17 cellular contexts compared by ENCODE assay signal in the genomic region with DNA sequence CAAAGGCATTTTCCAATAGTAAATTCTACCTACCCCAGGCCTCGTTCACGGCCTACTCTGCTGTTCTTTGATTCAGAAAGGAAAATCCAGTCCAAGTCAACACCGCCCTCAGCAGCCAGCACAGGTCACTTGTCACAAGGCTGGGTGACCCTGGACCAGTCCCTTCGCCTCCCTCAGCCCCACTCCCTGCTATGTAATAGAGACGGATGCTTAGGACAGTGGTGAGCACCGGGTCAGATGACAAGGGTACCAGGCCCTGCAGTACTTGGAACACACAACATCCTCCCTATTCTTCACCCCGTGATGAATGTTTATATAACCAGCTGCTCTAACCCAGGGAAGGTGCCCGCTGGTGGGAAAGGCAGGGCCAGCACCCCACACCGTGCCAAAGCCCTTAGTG.
"Had no signal": no experiment of that assay in that cellular context is flagged by ENCODE, and none has a peak within 500 bp of the region (broad histone marks: within the 10 kb centered on the region; RNA-seq: fewer than 3 reads in every experiment).

No MANE protein-coding gene starts in this region.

- ATAC-seq: activated T-cell treated with anti-CD3 and anti-CD28 coated beads, Interleukin-2, amount 50 U/mL, for 72 hours; naive thymus-derived CD4-positive, alpha-beta T cell; pancreas had no signal

- H3K4me3 Mint-ChIP-seq: activated T-cell treated with anti-CD3 and anti-CD28 coated beads, Interleukin-2, amount 50 U/mL, for 72 hours; naive thymus-derived CD4-positive, alpha-beta T cell; neural progenitor cell had no signal

- DNase-seq: activated CD4-positive, alpha-beta T cell treated with anti-CD3 and anti-CD28 coated beads for 1 hour; activated effector memory CD4-positive, alpha-beta T cell treated with anti-CD3 and anti-CD28 coated beads, Interleukin-2, amount 50 U/mL, for 16 hours; activated naive CD4-positive, alpha-beta T cell treated with anti-CD3 and anti-CD28 coated beads, Interleukin-2, amount 50 U/mL, for 16 hours; activated T-cell treated with anti-CD3 and anti-CD28 coated beads, Interleukin-2, amount 50 U/mL, for 72 hours; dorsolateral prefrontal cortex; heart right ventricle; mesendoderm; naive thymus-derived CD4-positive, alpha-beta T cell; pancreas; stimulated activated CD4-positive, alpha-beta T cell treated with anti-CD3 and anti-CD28 coated beads, Interleukin-2, amount 100 ng/mL, for 24 hours; stimulated activated naive CD4-positive, alpha-beta T cell treated with Interleukin-2 at 50 U/mL for 16 hours; substantia nigra; WERI-Rb-1 had no signal

- H2AFZ ChIP-seq: neural progenitor cell had no signal

- H3K4me3 ChIP-seq: adrenal gland, cardiac muscle cell, dorsolateral prefrontal cortex, heart right ventricle, neural progenitor cell, pancreas, tibial nerve had no signal

- H3K27ac ChIP-seq: adrenal gland, cardiac muscle cell, dorsolateral prefrontal cortex, pancreas, WERI-Rb-1 had no signal

- H3K27me3 ChIP-seq: adrenal gland, cardiac muscle cell, dorsolateral prefrontal cortex, heart right ventricle, neural progenitor cell, pancreas, tibial nerve had no signal

- H3K9me3 Mint-ChIP-seq: activated T-cell treated with anti-CD3 and anti-CD28 coated beads, Interleukin-2, amount 50 U/mL, for 72 hours; naive thymus-derived CD4-positive, alpha-beta T cell; neural progenitor cell had no signal

- H3K27ac Mint-ChIP-seq: activated T-cell treated with anti-CD3 and anti-CD28 coated beads, Interleukin-2, amount 50 U/mL, for 72 hours; naive thymus-derived CD4-positive, alpha-beta T cell; neural progenitor cell had no signal

- H3K4me2 ChIP-seq: neural progenitor cell had no signal

- H3K36me3 ChIP-seq: WERI-Rb-1 had no signal

- H3K9me3 ChIP-seq: adrenal gland, heart right ventricle, pancreas, tibial nerve had no signal

- H3K9ac ChIP-seq: neural progenitor cell had no signal

- H3K4me1 ChIP-seq: pancreas had no signal
